ENCODE assay signal across 10 cellular contexts in genomic region chrX:25976683-25977310, GRCh38.
"Had no signal": no experiment of that assay in that cellular context is flagged by ENCODE, and none has a peak within 500 bp of the region (broad histone marks: within the 10 kb centered on the region; RNA-seq: fewer than 3 reads in every experiment).

No MANE protein-coding gene starts in this region.

- H3K27ac ChIP-seq: pancreas, stomach had no signal

- H3K4me3 ChIP-seq: pancreas, stomach had no signal

- DNase-seq: activated CD4-positive, alpha-beta T cell treated with anti-CD3 and anti-CD28 coated beads, Interleukin-2, amount 50 U/mL, for 4 hours; activated CD4-positive, CD25-positive, alpha-beta regulatory T cell treated with anti-CD3 and anti-CD28 coated beads, Interleukin-2, amount 50 U/mL, for 72 hours; activated gamma-delta T cell; activated T-cell treated with anti-CD3 and anti-CD28 coated beads, Interleukin-2, amount 50 U/mL, for 24 hours; amygdala; dermis blood vessel endothelial cell; retina; stomach had no signal

- H3K4me1 ChIP-seq: pancreas, stomach had no signal

- H3K9me3 ChIP-seq: pancreas had no signal

- ATAC-seq: esophagus mucosa, pancreas had no signal

- H3K27me3 ChIP-seq: pancreas had no signal

- H3K36me3 ChIP-seq: pancreas, stomach had no signal
